Comparison of ENCODE assay signal across 8 cellular contexts in genomic region chr1:10472220-10473144, GRCh38. TPM values are rescaled to one million over a fixed set of nuclear protein-coding genes. Genes with fewer than 3 reads are reported as not detected.
A peak's percentile ranks its signal among the peaks of the same experiment; 100 is the strongest.
DNase-seq lines count a peak whose midpoint lies in the region; ATAC-seq and TF ChIP-seq lines count a peak whose summit lies in the region.

Gene DFFA (minus strand): TSS chr1:10472529. CDS start chr1:10472458, 71 bp downstream.

- peak within 1 kb of the TSS; percentile 96 for H2AFZ ChIP-seq in HCT116 (ENCODE audit: low read depth, low read length, poor library complexity, severe bottlenecking)

- in situ Hi-C loops in G401 (cut with HindIII; ENCODE audit: low sequenced_read_pairs): no loop called here
- in situ Hi-C loops in SK-MEL-5 (cut with HindIII; ENCODE audit: low pct_unique_long_range_greater_than_20kb, low sequenced_read_pairs): no loop called here

- peak; percentile 97 for DNase-seq in G401 (ENCODE audit: low spot score)
- DNase-seq in HCT116 (ENCODE audit: low read depth, low spot score): peak; percentile 94
- peak; percentile 96 for DNase-seq in MV-4-11 (lab: John Stamatoyannopoulos, UW)
- peak; percentile 96 for DNase-seq in SK-MEL-5 (ENCODE audit: low read depth, low spot score)
- DNase-seq in activated naive CD4-positive, alpha-beta T cell treated with Interleukin-2 at 50 U/mL for 16 hours: peak; percentile 92
- DNase-seq in substantia nigra (lab: John Stamatoyannopoulos, UW): peak; percentile 41 to 97 (median 90)

- CTCF ChIA-PET in HCT116 (lab: Charles Lee): no interaction called here

- H3K4me1 ChIP-seq in HCT116 (ENCODE audit: control insufficient read depth in 1 of 2, insufficient read depth in 2 of 2, low read length in 2 of 2) (peaks cover 0 to 36% of the 10 kb centered on the region in 2 experiments; a peak in 3 of 4 replicates), gastroesophageal sphincter (peaks cover 3 to 46% (median 9%) of the 10 kb centered on the region in 3 donors), neutrophil (ENCODE audit: control insufficient read depth in 1 of 2, insufficient read depth in 1 of 2, low read depth in 1 of 2, low read length in 1 of 2) (peaks cover 31 to 35% of the 10 kb centered on the region in 2 experiments)

- H3K4me3 ChIP-seq in HCT116 (replicated peaks in 1 of 2; ENCODE audit: low read depth in 1 of 2, low read length in 2 of 2): peak within 1 kb of the TSS; percentile 90 to 97
- H3K4me3 ChIP-seq in gastroesophageal sphincter: peak within 1 kb of the TSS; percentile 71 to 88
- H3K4me3 ChIP-seq in neutrophil (ENCODE audit: low read depth in 1 of 2, low read length in 1 of 2): peak within 1 kb of the TSS; percentile 68 to 96

- H3K27me3 ChIP-seq in HCT116 (ENCODE audit: insufficient read depth, low read length) (no peaks in the 10 kb centered on the region), gastroesophageal sphincter (no peaks in the 10 kb centered on the region), neutrophil (no peaks in the 10 kb centered on the region)

- peak within 1 kb of the TSS; percentile 94 for H3K4me2 ChIP-seq in HCT116 (ENCODE audit: low read length)

- TF ChIP-seq EP300 in gastroesophageal sphincter (IDR thresholded peaks at IDR 0.05): no peak

- TF ChIP-seq POLR2A in HCT116 (IDR thresholded peaks at IDR 0.05; ENCODE audit: borderline replicate concordance, extremely low read depth, insufficient read depth, insufficient read length): peak; percentile 84
- TF ChIP-seq POLR2A in gastroesophageal sphincter (IDR thresholded peaks at IDR 0.05): peak in 1 of 2 donors; percentile 39

- ATAC-seq in HCT116 (peak; percentile 78), gastroesophageal sphincter (peak; percentile 97)

- H3K36me3 ChIP-seq in HCT116 (ENCODE audit: control insufficient read depth in 1 of 2, insufficient read depth in 2 of 2, low read length in 2 of 2) (peaks cover 16 to 18% of the 10 kb centered on the region in 2 experiments), gastroesophageal sphincter (peaks cover 0 to 25% of the 10 kb centered on the region in 2 donors), neutrophil (no peaks in the 10 kb centered on the region)

- BruUV-seq in HCT116 (replicated peaks; lab: Mats Ljungman, UMichigan): no TSS peak

- H3K27ac ChIP-seq in HCT116 (ENCODE audit: low read depth, low read length): peak within 1 kb of the TSS; percentile 78
- peak within 1 kb of the TSS; percentile 41 to 87 (median 82) for H3K27ac ChIP-seq in gastroesophageal sphincter
- peak within 1 kb of the TSS; percentile 37 for H3K27ac ChIP-seq in neutrophil
- peak within 1 kb of the TSS; percentile 66 for H3K27ac ChIP-seq in substantia nigra (ENCODE audit: low read depth, low read length, poor library complexity, severe bottlenecking)

- TF ChIP-seq CTCF in HCT116 (IDR thresholded peaks at IDR 0.05 in 2 of 3, conservative IDR thresholded peaks at IDR 0.05 in 1 of 3; ENCODE audit: borderline replicate concordance in 1 of 3, insufficient read depth in 1 of 3, low read depth in 2 of 3, low read length in 2 of 3) (no peak), gastroesophageal sphincter (IDR thresholded peaks at IDR 0.05) (no peak), neutrophil (IDR thresholded peaks at IDR 0.05) (peak; percentile 17)

- POLR2A ChIA-PET in HCT116 (lab: Charles Lee): no interaction called here

- H3K9ac ChIP-seq in HCT116 (ENCODE audit: low read length): peak within 1 kb of the TSS; percentile 96

- intact Hi-C loops in HCT116 (cut with micrococcal nuclease): no loop called here

- TF ChIP-seq RAD21 in HCT116 (IDR thresholded peaks at IDR 0.05; ENCODE audit: low read depth): no peak

- RAD21 ChIA-PET in HCT116 (lab: Charles Lee; ENCODE audit: low non-redundant PET in 1 of 2, low total read pairs in 2 of 2, uncharacterized antibody in 2 of 2, unreplicated experiment in 2 of 2): interaction anchor here in 1 of 2 experiments (0.6 kb wide), 1 partner anchor 69 kb away, joined by 3 read pairs; no protein-coding TSS in a partner anchor

- H4K20me1 ChIP-seq in HCT116 (ENCODE audit: insufficient read depth): no peaks in the 10 kb centered on the region

- WGBS in gastroesophageal sphincter (ENCODE audit: low coverage in 1 of 2), 2 donors: 1 to 7% methylated on average over 8 to 29 of the region's 59 CpGs

- H3K9me3 ChIP-seq in HCT116 (ENCODE audit: control insufficient read depth in 1 of 2, insufficient read depth in 1 of 2, low read depth in 1 of 2, low read length in 2 of 2) (no peaks in the 10 kb centered on the region), gastroesophageal sphincter (no peaks in the 10 kb centered on the region), neutrophil (no peaks in the 10 kb centered on the region)

- no peaks in the 10 kb centered on the region for H3K9me2 ChIP-seq in HCT116 (ENCODE audit: insufficient read depth)

- peaks cover 66% of the 10 kb centered on the region for H3K79me2 ChIP-seq in HCT116 (ENCODE audit: insufficient read depth, low read length)

TF ChIP-seq in HCT116, 20 proteins besides CTCF, POLR2A, EP300 and RAD21 (continues in another document):
- TF ChIP-seq JUND (IDR thresholded peaks at IDR 0.05): no peak
- TF ChIP-seq EZH2phosphoT487 (IDR thresholded peaks at IDR 0.05; ENCODE audit: borderline replicate concordance): no peak
- no peak for TF ChIP-seq EZH2 (IDR thresholded peaks at IDR 0.05)
- peak; percentile 88; the same call in 1 of the 2 replicates for TF ChIP-seq SIN3A (IDR thresholded peaks at IDR 0.05; ENCODE audit: low read depth)
- TF ChIP-seq SP1 (IDR thresholded peaks at IDR 0.05; ENCODE audit: low read depth): peak; percentile 90
- TF ChIP-seq EGR1 (IDR thresholded peaks at IDR 0.05; ENCODE audit: low read depth): no peak
- peak; percentile 73 for TF ChIP-seq YY1 (IDR thresholded peaks at IDR 0.05; ENCODE audit: extremely low read depth, insufficient replicate concordance, low read depth, low read length)
- TF ChIP-seq TCF7L2 (IDR thresholded peaks at IDR 0.05; ENCODE audit: borderline replicate concordance, extremely low read depth, insufficient read depth, insufficient read length): peak; percentile 82
- TF ChIP-seq FOSL1 (IDR thresholded peaks at IDR 0.05; ENCODE audit: low read depth): no peak
- TF ChIP-seq ELF1 (IDR thresholded peaks at IDR 0.05; ENCODE audit: borderline replicate concordance, low read depth): peak; percentile 83; the same call in 1 of the 2 replicates
- peak; percentile 90 for TF ChIP-seq CBX3 (IDR thresholded peaks at IDR 0.05; ENCODE audit: low read depth)
- peak; percentile 99 for TF ChIP-seq MAX (IDR thresholded peaks at IDR 0.05)
- no peak for TF ChIP-seq REST (IDR thresholded peaks at IDR 0.05; ENCODE audit: low read depth)
- TF ChIP-seq ZBTB33 (IDR thresholded peaks at IDR 0.05; ENCODE audit: extremely low read depth, insufficient replicate concordance, low read length): peak; percentile 96
- TF ChIP-seq ZNF274 (IDR thresholded peaks at IDR 0.05; ENCODE audit: low read depth, low read length): no peak
- no peak; the same call in 1 of the 2 replicates for TF ChIP-seq SRF (IDR thresholded peaks at IDR 0.05; ENCODE audit: low read depth)

RNA-seq across cellular contexts. Expression of gene DFFA, which starts in this region (rescaled TPM):
- total RNA-seq in G401 (2014; rRNA removed; shearing (Covaris generic)): 81.5 and 102 TPM in 2 replicates
- total RNA-seq in HCT116 (2021; ENCODE audit: unreplicated experiment): 67.7 TPM
- polyA plus RNA-seq in HCT116 (2012): 37.5 and 41.0 TPM in 2 replicates
- 43.1 and 43.9 TPM in 2 replicates for total RNA-seq in SK-MEL-5 (2014; rRNA removed; shearing (Covaris generic))
- 35.5 and 39.7 TPM in 2 replicates for polyA plus RNA-seq in SK-MEL-5 (2015; cell fraction: cytosol; rRNA removed)
- 10.5 and 10.6 TPM in 2 replicates for polyA plus RNA-seq in SK-MEL-5 (2015; cell fraction: nucleus; rRNA removed)
- total RNA-seq in gastroesophageal sphincter: 10 to 100 TPM; 20.2 to 32.3 (median 29.3) TPM

Comparison
In these comparisons a context has a peak if more than half of its experiments do, and no peak if none do; other contexts are left out.
1. Peak in every context shown above with its lines: DNase-seq, ATAC-seq, H3K4me3 ChIP-seq and H3K27ac ChIP-seq.